In the genomic region with DNA sequence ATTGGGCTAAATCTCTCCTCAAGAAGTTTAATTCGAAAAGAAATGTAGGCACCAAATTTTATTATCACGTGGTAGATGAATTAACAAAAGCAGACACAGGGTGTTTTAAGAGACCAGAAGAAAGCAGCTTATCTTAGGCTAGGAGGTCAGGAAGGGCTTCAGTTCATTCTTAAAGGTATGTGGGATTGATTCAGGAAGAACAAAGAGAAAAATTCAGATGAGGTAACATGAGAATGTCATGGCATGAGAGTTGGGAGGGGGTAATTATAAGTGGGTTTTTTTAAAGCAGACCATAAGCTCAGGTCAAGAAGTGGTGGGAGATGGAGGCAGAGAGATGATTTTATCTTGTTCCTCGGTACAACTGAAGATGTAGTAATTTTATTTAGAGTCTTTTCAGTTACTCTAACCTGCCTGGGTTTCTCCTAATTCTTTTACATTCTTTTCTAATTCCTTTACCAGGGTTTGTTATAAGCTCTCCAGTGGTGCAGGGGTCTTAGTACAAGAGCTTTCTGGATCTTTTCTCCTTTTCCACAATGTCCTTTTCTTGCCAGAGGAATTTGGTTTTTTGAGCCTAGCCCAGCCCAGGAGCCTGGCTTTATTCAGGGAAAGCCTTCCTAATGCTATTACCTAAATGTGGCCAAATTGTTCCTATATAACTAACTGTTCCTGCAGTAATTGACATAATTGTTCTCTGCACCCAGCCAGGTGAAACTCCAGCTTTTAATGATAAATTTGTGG, we compare ENCODE assay signal across 24 cellular contexts.
"Had no signal": no experiment of that assay in that cellular context is flagged by ENCODE, and none has a peak within 500 bp of the region (broad histone marks: within the 10 kb centered on the region; RNA-seq: fewer than 3 reads in every experiment).

No MANE protein-coding gene starts in this region.

- H3K4me1 ChIP-seq: esophagus muscularis mucosa, right atrium auricular region, sigmoid colon, stomach, upper lobe of left lung, vagina had no signal

- H3K27ac ChIP-seq: dorsolateral prefrontal cortex, esophagus muscularis mucosa, gastrocnemius medialis, heart right ventricle, left ventricle myocardium inferior, ovary, right atrium auricular region, sigmoid colon, skin epidermis, stomach, thyroid gland, upper lobe of left lung, vagina had no signal

- H3K36me3 ChIP-seq: esophagus muscularis mucosa, gastrocnemius medialis, heart right ventricle, left ventricle myocardium inferior, ovary, right atrium auricular region, sigmoid colon, stomach, thyroid gland, upper lobe of left lung, vagina had no signal

- ATAC-seq: gastrocnemius medialis; heart right ventricle; left cardiac atrium; naive thymus-derived CD4-positive, alpha-beta T cell had no signal

- H3K36me3 Mint-ChIP-seq: naive thymus-derived CD4-positive, alpha-beta T cell had no signal

- H3K27ac Mint-ChIP-seq: naive thymus-derived CD4-positive, alpha-beta T cell; nephron progenitor cell had no signal

- H3K4me3 Mint-ChIP-seq: naive thymus-derived CD4-positive, alpha-beta T cell; nephron progenitor cell had no signal

- H3K9me3 ChIP-seq: esophagus muscularis mucosa, gastrocnemius medialis, heart right ventricle, ovary, right atrium auricular region, sigmoid colon, stomach, thyroid gland, upper lobe of left lung, vagina had no signal

- DNase-seq: cortex of kidney; dorsolateral prefrontal cortex; effector memory CD4-positive, alpha-beta T cell; gastrocnemius medialis; heart right ventricle; hypothalamus; kidney; left cardiac atrium; left ventricle myocardium inferior; naive thymus-derived CD4-positive, alpha-beta T cell; nephron progenitor cell; nucleus accumbens; ovary; sigmoid colon; stimulated activated CD4-positive, alpha-beta T cell treated with anti-CD3 and anti-CD28 coated beads, Interleukin-12 subunit alpha, Interleukin-12 subunit beta, amount 100 ng/mL, for 4 hours; stimulated activated naive CD4-positive, alpha-beta T cell; stomach; thyroid gland; upper lobe of left lung had no signal

- H3K4me3 ChIP-seq: dorsolateral prefrontal cortex, esophagus muscularis mucosa, gastrocnemius medialis, heart right ventricle, left ventricle myocardium inferior, lung, ovary, right atrium auricular region, sigmoid colon, skin epidermis, stomach, thyroid gland, upper lobe of left lung, vagina had no signal

- H3K27me3 ChIP-seq: dorsolateral prefrontal cortex, gastrocnemius medialis, heart right ventricle, ovary, right atrium auricular region, sigmoid colon, stomach, thyroid gland, upper lobe of left lung, vagina had no signal
